Comparison of ENCODE assay signal across 8 cellular contexts in genomic region chr20:237918-238317, GRCh38. TPM values are rescaled to one million over a fixed set of nuclear protein-coding genes. Genes with fewer than 3 reads are reported as not detected.
A peak's percentile ranks its signal among the peaks of the same experiment; 100 is the strongest.
DNase-seq lines count a peak whose midpoint lies in the region; ATAC-seq, FAIRE-seq and TF ChIP-seq lines count a peak whose summit lies in the region.
"Had no signal": no experiment of that assay in that cellular context is flagged by ENCODE, and none has a peak within 500 bp of the region (broad histone marks: within the 10 kb centered on the region; RNA-seq: fewer than 3 reads in every experiment).

No MANE protein-coding gene starts in this region.

- no peaks in the 10 kb centered on the region for H3K27me3 ChIP-seq in MG63
- H3K27me3 ChIP-seq: uterus had no signal

- H3K36me3 ChIP-seq in MG63: no peaks in the 10 kb centered on the region
- H3K36me3 ChIP-seq: uterus had no signal

- intact Hi-C loops in posterior cingulate gyrus (cut with DNase I): no loop called here

- H3K27ac ChIP-seq in coronary artery: no peak overlapping the region
- H3K27ac ChIP-seq: uterus had no signal

- peak; percentile 41 for FAIRE-seq in GM12891 (lab: Jason Lieb, UNC)

- ATAC-seq in HG03520 (IDR thresholded peaks at IDR 0.05; ENCODE audit: unreplicated experiment) (peak; percentile 46), esophagus mucosa (peak; percentile 39)

- no peak for TF ChIP-seq POLR2A in GM12891 (IDR thresholded peaks at IDR 0.05; ENCODE audit: low read depth, low read length)

- H3K9me3 ChIP-seq in MG63: no peaks in the 10 kb centered on the region
- H3K9me3 ChIP-seq: uterus had no signal

- H3K4me3 ChIP-seq in coronary artery: no peak overlapping the region
- H3K4me3 ChIP-seq in MG63: no peak overlapping the region
- H3K4me3 ChIP-seq: uterus had no signal

- DNase-seq in GM12891 (ENCODE audit: insufficient read length, low spot score) (no peak), coronary artery (ENCODE audit: low spot score) (no peak), MG63 (no peak), posterior cingulate gyrus (no peak)
- DNase-seq: uterus had no signal

- TF ChIP-seq CTCF in coronary artery (IDR thresholded peaks at IDR 0.05): no peak

TF ChIP-seq in GM12891, 5 proteins besides CTCF, POLR2A, EP300 and RAD21:
- TF ChIP-seq TAF1 (IDR thresholded peaks at IDR 0.05; ENCODE audit: low read depth, low read length) (no peak), POLR2AphosphoS5 (IDR thresholded peaks at IDR 0.05; ENCODE audit: low read depth, low read length) (no peak), SPI1 (IDR thresholded peaks at IDR 0.05; ENCODE audit: low read depth, low read length) (no peak), PAX5 (IDR thresholded peaks at IDR 0.05; ENCODE audit: insufficient read depth, low read length, severe bottlenecking) (no peak), POU2F2 (IDR thresholded peaks at IDR 0.05; ENCODE audit: low read depth, low read length) (no peak)

RNA-seq across cellular contexts. Expression of gene DEFB129, which starts 10.9 kb away (rescaled TPM):
- not detected for polyA plus RNA-seq in GM12891 (2012; ENCODE audit: low read depth, missing spikeins)
- not detected for total RNA-seq in esophagus mucosa
- total RNA-seq in MG63 (2014; rRNA removed; shearing (Covaris generic); ENCODE audit: low replicate concordance): not detected in 2 replicates
- total RNA-seq: Daoy, uterus had no signal

RNA-seq across cellular contexts. Expression of gene DEFB132, which starts 19.6 kb away (rescaled TPM):
- not detected for polyA plus RNA-seq in GM12891 (2012; ENCODE audit: low read depth, missing spikeins)
- not detected for total RNA-seq in esophagus mucosa
- total RNA-seq in MG63 (2014; rRNA removed; shearing (Covaris generic); ENCODE audit: low replicate concordance): not detected in 2 replicates
- total RNA-seq: Daoy, uterus had no signal

RNA-seq across cellular contexts. Expression of gene DEFB128, which starts 48.4 kb away (rescaled TPM):
- polyA plus RNA-seq in GM12891 (2012; ENCODE audit: low read depth, missing spikeins): not detected
- not detected for total RNA-seq in esophagus mucosa
- total RNA-seq in MG63 (2014; rRNA removed; shearing (Covaris generic); ENCODE audit: low replicate concordance): not detected in 2 replicates
- total RNA-seq: Daoy, uterus had no signal

RNA-seq across cellular contexts. Expression of gene C20orf96, which starts 52.6 kb away (rescaled TPM):
- 6.0 TPM for polyA plus RNA-seq in GM12891 (2012; ENCODE audit: low read depth, missing spikeins)
- 2.0 TPM for total RNA-seq in esophagus mucosa
- 1.6 TPM in 1 of 2 replicates, not detected in the other for total RNA-seq in MG63 (2014; rRNA removed; shearing (Covaris generic); ENCODE audit: low replicate concordance)

RNA-seq across cellular contexts. Expression of gene ZCCHC3, which starts 59.5 kb away (rescaled TPM):
- 14.4 TPM for polyA plus RNA-seq in GM12891 (2012; ENCODE audit: low read depth, missing spikeins)
- total RNA-seq in esophagus mucosa: 6.2 TPM
- 9.1 and 13.5 TPM in 2 replicates for total RNA-seq in MG63 (2014; rRNA removed; shearing (Covaris generic); ENCODE audit: low replicate concordance)
